ENCODE assay signal across 27 cellular contexts in the genomic region with DNA sequence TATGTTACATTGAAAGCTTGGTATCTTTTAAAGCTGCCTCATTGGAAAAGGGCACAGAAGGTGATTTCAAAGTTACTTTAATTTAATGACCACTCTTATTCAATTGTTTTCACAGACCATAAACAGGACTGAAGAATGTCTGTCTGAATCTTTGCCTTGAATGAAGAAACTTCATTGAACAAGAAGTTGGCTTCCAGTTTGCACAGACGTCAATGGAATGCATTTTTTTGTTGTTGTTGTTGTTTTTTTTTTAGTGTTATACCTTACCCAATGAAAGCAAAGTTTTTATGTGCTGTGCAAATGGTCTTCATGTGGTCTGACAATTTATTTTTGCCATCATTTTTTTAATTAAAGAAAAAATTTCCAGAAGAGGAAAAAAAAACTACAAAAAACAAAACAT.
"Had no signal": no experiment of that assay in that cellular context is flagged by ENCODE, and none has a peak within 500 bp of the region (broad histone marks: within the 10 kb centered on the region; RNA-seq: fewer than 3 reads in every experiment).

No MANE protein-coding gene starts in this region.

- H3K27me3 ChIP-seq: body of pancreas, esophagus muscularis mucosa had no signal

- H3K4me3 ChIP-seq: body of pancreas, esophagus muscularis mucosa had no signal

- ATAC-seq: activated CD8-positive, alpha-beta T cell treated with anti-CD3 and anti-CD28 coated beads for 36 hours; activated T-cell treated with anti-CD3 and anti-CD28 coated beads, Interleukin-2, amount 50 U/mL, for 4 hours; activated T-helper 17 cell treated with anti-CD3 and anti-CD28 coated beads, Interleukin-2, amount 50 U/mL, for 72 hours; body of pancreas; effector memory CD8-positive, alpha-beta T cell; WTC11 had no signal

- DNase-seq: activated CD4-positive, alpha-beta T cell treated with anti-CD3 and anti-CD28 coated beads for 1 hour; activated CD4-positive, alpha-beta T cell treated with anti-CD3 and anti-CD28 coated beads for 4 hours; activated CD4-positive, alpha-beta T cell treated with anti-CD3 and anti-CD28 coated beads, Interleukin-2, amount 10 ng/mL, durations not matched to agents 7 days and 5 days; activated CD4-positive, alpha-beta T cell treated with anti-CD3 and anti-CD28 coated beads, Interleukin-2, amount 50 U/mL, for 48 hours; activated CD8-positive, alpha-beta memory T cell treated with anti-CD3 and anti-CD28 coated beads for 24 hours; activated CD8-positive, alpha-beta T cell treated with anti-CD3 and anti-CD28 coated beads for 36 hours; activated effector memory CD4-positive, alpha-beta T cell treated with Interleukin-2 at 50 U/mL for 16 hours; activated gamma-delta T cell treated with Interleukin-2 at 50 U/mL for 16 hours; activated naive CD4-positive, alpha-beta T cell treated with anti-CD3 and anti-CD28 coated beads, Interleukin-2, amount 50 U/mL, for 16 hours; activated naive CD4-positive, alpha-beta T cell treated with Interleukin-2 at 50 U/mL for 16 hours; activated T-cell treated with anti-CD3 and anti-CD28 coated beads, Interleukin-2, amount 50 U/mL, for 4 hours; amygdala; aorta; body of pancreas; caudate nucleus; cortex of kidney; dermis blood vessel endothelial cell; effector CD4-positive, alpha-beta T cell; effector memory CD8-positive, alpha-beta T cell; erythroblast; foreskin fibroblast; head of caudate nucleus; T-helper 2 cell had no signal

- H3K36me3 ChIP-seq: esophagus muscularis mucosa had no signal

- H3K4me1 ChIP-seq: body of pancreas, esophagus muscularis mucosa had no signal

- H3K9me3 ChIP-seq: body of pancreas, esophagus muscularis mucosa had no signal

- H3K27ac ChIP-seq: body of pancreas, esophagus muscularis mucosa, VCaP had no signal
